Comparison of ENCODE assay signal across 15 cellular contexts in the genomic region with DNA sequence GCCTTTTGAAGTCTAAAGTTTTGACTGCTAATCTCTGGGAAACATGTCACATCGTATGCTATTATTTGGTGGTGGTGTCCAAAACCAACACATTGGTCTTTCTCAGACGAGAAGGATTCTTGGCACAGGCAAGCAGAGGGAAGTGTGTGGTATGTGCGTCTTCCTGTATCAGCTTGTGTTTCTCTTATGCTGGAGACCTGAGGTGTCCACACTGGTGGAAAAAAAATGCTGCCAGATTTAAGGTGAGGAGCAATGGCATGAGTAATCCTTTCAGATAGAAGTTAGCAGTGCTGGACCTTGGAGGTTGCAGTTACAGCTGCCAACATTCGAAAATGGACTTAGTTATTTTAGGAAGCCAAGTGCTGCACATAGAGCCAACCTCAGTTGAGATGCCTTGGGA. TPM values are rescaled to one million over a fixed set of nuclear protein-coding genes. Genes with fewer than 3 reads are reported as not detected.
A peak's percentile ranks its signal among the peaks of the same experiment; 100 is the strongest.
DNase-seq lines count a peak whose midpoint lies in the region; ATAC-seq and TF ChIP-seq lines count a peak whose summit lies in the region.
"Had no signal": no experiment of that assay in that cellular context is flagged by ENCODE, and none has a peak within 500 bp of the region (broad histone marks: within the 10 kb centered on the region; RNA-seq: fewer than 3 reads in every experiment).

No MANE protein-coding gene starts in this region.

- TF ChIP-seq CTCF in cardiac fibroblast (IDR thresholded peaks at IDR 0.05; ENCODE audit: low read depth, low read length) (no peak), transverse colon (IDR thresholded peaks at IDR 0.05) (no peak)

- H3K4me3 ChIP-seq in MG63 (no peak overlapping the region), cardiac fibroblast (replicated peaks in 1 of 2; ENCODE audit: low read depth in 2 of 2, low read length in 2 of 2) (no peak overlapping the region), skeletal muscle tissue (ENCODE audit: low read length in 3 of 3) (no peak overlapping the region), transverse colon (no peak overlapping the region)
- H3K4me3 ChIP-seq: body of pancreas had no signal

- H3K4me1 ChIP-seq in skeletal muscle tissue (ENCODE audit: control insufficient read depth in 3 of 3, insufficient read depth in 3 of 3, low read length in 3 of 3) (peaks cover 24 to 37% (median 29%) of the 10 kb centered on the region in 3 donors), transverse colon (peaks cover 6 to 21% (median 7%) of the 10 kb centered on the region in 4 donors)
- H3K4me1 ChIP-seq: body of pancreas had no signal

- in situ Hi-C loops in transverse colon (cut with MboI; ENCODE audit: low pct_ligation_motif_present in 1 of 4, low pct_unique_long_range_greater_than_20kb in 1 of 4, low sequenced_read_pairs in 3 of 4): no loop called here

- intact Hi-C loops in left cardiac atrium (cut with DNase I) (no loop called here), transverse colon (cut with DNase I; ENCODE audit: low total_unique reads) (no loop called here)

- TF ChIP-seq POLR2A in transverse colon (IDR thresholded peaks at IDR 0.05): no peak

- no peaks in the 10 kb centered on the region for H3K36me3 ChIP-seq in MG63
- H3K36me3 ChIP-seq in skeletal muscle tissue (ENCODE audit: control insufficient read depth in 3 of 3, insufficient read depth in 3 of 3, low read length in 3 of 3): no peaks in the 10 kb centered on the region
- H3K36me3 ChIP-seq in transverse colon: no peaks in the 10 kb centered on the region

- H3K9me3 ChIP-seq in MG63 (no peaks in the 10 kb centered on the region), skeletal muscle tissue (ENCODE audit: control insufficient read depth in 3 of 3, low read length in 3 of 3) (no peaks in the 10 kb centered on the region), transverse colon (no peaks in the 10 kb centered on the region)
- H3K9me3 ChIP-seq: body of pancreas had no signal

- WGBS in transverse colon (ENCODE audit: low coverage in 1 of 2), 2 donors: 52 to 68% methylated on average over 4 of the region's 4 CpGs

- peak; percentile 32 to 74 for ATAC-seq in left cardiac atrium
- ATAC-seq in GM18909 (IDR thresholded peaks at IDR 0.05; ENCODE audit: poor library complexity, unreplicated experiment): no peak

- H3K27me3 ChIP-seq in MG63 (no peaks in the 10 kb centered on the region), skeletal muscle tissue (ENCODE audit: control insufficient read depth in 3 of 3, insufficient read depth in 3 of 3, low read length in 3 of 3) (no peaks in the 10 kb centered on the region), transverse colon (no peaks in the 10 kb centered on the region)
- H3K27me3 ChIP-seq: body of pancreas had no signal

- DNase-seq in MG63 (peak; percentile 78), cardiac fibroblast (ENCODE audit: low read depth in 2 of 2) (peak; percentile 51 to 80), left cardiac atrium (no peak), mesenteric fat pad (ENCODE audit: low spot score) (no peak), transverse colon (no peak), NCI-H1417 treated with DMSO at 0.1 percent for 48 hours (lab: John Stamatoyannopoulos, UW) (no peak)
- DNase-seq: activated effector memory CD4-positive, alpha-beta T cell treated with Interleukin-2 at 50 U/mL for 16 hours; body of pancreas; DMS79; endodermal cell; mesendoderm; NCI-H1048; stimulated activated CD4-positive, alpha-beta T cell treated with anti-CD3 and anti-CD28 coated beads, Interleukin-15, amount 100 ng/mL, for 24 hours had no signal

- no peak for TF ChIP-seq EP300 in transverse colon (IDR thresholded peaks at IDR 0.05; ENCODE audit: low read depth)

- H3K27ac ChIP-seq in skeletal muscle tissue (ENCODE audit: low read depth, low read length) (peak overlapping the region; percentile 59), transverse colon (peak overlapping the region in 2 of 4 donors; percentile 35 to 50)
- H3K27ac ChIP-seq: body of pancreas had no signal

- no peak overlapping the region for H3K9ac ChIP-seq in skeletal muscle tissue (ENCODE audit: low read depth in 1 of 3, low read length in 3 of 3)

RNA-seq across cellular contexts. Expression of a gene that starts 11.7 kb away (rescaled TPM):
- 166 and 245 TPM in 2 replicates for total RNA-seq in MG63 (2014; rRNA removed; shearing (Covaris generic); ENCODE audit: low replicate concordance)
- total RNA-seq in left cardiac atrium (10 to 100 TPM; 32.3 to 92.2 TPM), skeletal muscle tissue (66.3 TPM), mesenteric fat pad (36.3 TPM), transverse colon (100 to 1,000 TPM in 1 of 4 donors, 10 to 100 TPM in 3; 56.1 to 140 (median 89.2) TPM)

Comparison
In these comparisons a context has a peak if more than half of its experiments do, and no peak if none do; other contexts are left out.
1. DNase-seq: peak in MG63 (single experiment) and cardiac fibroblast (2 of 2); none in left cardiac atrium (single experiment), mesenteric fat pad (single experiment), transverse colon (single experiment) and NCI-H1417 treated with DMSO at 0.1 percent for 48 hours (single experiment).